Comparison of ENCODE assay signal across 1 cellular context in the genomic region with DNA sequence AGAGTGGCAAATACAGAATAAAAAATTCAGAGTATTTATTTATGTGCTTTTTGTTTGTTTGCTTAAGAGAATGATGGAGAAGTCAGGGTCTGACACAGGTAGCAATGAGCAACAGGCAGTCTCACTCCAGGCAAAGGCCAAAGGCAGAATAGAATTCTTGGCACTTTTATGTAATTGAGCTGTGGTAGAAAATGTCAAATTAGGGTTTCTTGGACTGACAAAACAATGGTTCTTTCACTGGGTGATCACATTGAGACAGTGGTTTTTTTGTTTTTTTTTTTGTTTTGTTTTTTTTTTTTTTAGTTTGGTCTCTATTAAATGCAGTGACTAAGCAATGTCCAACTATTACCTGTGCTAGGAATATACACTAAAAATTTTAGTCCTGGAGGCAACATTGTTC.
TF ChIP-seq lines count a peak whose summit lies in the region.

No MANE protein-coding gene starts in this region.

TF ChIP-seq in WTC11, 78 proteins besides CTCF, POLR2A, EP300 and RAD21 (continued from another document):
- TF ChIP-seq ZNF121 (CRISPR knock-in tag; IDR thresholded peaks at IDR 0.05): no peak
- no peak for TF ChIP-seq JAZF1 (CRISPR knock-in tag; IDR thresholded peaks at IDR 0.05)
- TF ChIP-seq, protein P1, sequence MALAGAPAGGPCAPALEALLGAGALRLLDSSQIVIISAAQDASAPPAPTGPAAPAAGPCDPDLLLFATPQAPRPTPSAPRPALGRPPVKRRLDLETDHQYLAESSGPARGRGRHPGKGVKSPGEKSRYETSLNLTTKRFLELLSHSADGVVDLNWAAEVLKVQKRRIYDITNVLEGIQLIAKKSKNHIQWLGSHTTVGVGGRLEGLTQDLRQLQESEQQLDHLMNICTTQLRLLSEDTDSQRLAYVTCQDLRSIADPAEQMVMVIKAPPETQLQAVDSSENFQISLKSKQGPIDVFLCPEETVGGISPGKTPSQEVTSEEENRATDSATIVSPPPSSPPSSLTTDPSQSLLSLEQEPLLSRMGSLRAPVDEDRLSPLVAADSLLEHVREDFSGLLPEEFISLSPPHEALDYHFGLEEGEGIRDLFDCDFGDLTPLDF (CRISPR knock-in tag; IDR thresholded peaks at IDR 0.05): no peak
- TF ChIP-seq, protein P2, sequence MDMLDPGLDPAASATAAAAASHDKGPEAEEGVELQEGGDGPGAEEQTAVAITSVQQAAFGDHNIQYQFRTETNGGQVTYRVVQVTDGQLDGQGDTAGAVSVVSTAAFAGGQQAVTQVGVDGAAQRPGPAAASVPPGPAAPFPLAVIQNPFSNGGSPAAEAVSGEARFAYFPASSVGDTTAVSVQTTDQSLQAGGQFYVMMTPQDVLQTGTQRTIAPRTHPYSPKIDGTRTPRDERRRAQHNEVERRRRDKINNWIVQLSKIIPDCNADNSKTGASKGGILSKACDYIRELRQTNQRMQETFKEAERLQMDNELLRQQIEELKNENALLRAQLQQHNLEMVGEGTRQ (CRISPR knock-in tag; IDR thresholded peaks at IDR 0.05): no peak
- TF ChIP-seq, protein P3, sequence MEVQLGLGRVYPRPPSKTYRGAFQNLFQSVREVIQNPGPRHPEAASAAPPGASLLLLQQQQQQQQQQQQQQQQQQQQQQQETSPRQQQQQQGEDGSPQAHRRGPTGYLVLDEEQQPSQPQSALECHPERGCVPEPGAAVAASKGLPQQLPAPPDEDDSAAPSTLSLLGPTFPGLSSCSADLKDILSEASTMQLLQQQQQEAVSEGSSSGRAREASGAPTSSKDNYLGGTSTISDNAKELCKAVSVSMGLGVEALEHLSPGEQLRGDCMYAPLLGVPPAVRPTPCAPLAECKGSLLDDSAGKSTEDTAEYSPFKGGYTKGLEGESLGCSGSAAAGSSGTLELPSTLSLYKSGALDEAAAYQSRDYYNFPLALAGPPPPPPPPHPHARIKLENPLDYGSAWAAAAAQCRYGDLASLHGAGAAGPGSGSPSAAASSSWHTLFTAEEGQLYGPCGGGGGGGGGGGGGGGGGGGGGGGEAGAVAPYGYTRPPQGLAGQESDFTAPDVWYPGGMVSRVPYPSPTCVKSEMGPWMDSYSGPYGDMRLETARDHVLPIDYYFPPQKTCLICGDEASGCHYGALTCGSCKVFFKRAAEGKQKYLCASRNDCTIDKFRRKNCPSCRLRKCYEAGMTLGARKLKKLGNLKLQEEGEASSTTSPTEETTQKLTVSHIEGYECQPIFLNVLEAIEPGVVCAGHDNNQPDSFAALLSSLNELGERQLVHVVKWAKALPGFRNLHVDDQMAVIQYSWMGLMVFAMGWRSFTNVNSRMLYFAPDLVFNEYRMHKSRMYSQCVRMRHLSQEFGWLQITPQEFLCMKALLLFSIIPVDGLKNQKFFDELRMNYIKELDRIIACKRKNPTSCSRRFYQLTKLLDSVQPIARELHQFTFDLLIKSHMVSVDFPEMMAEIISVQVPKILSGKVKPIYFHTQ (CRISPR knock-in tag; IDR thresholded peaks at IDR 0.05): no peak
- TF ChIP-seq RELA (CRISPR knock-in tag; IDR thresholded peaks at IDR 0.05; ENCODE audit: borderline replicate concordance): no peak
- no peak for TF ChIP-seq TCF7 (CRISPR knock-in tag; IDR thresholded peaks at IDR 0.05; ENCODE audit: low read depth)
- TF ChIP-seq RORB (CRISPR knock-in tag; IDR thresholded peaks at IDR 0.05): no peak
- no peak for TF ChIP-seq ESRRA (CRISPR knock-in tag; IDR thresholded peaks at IDR 0.05; ENCODE audit: borderline replicate concordance)
- TF ChIP-seq, protein P4, sequence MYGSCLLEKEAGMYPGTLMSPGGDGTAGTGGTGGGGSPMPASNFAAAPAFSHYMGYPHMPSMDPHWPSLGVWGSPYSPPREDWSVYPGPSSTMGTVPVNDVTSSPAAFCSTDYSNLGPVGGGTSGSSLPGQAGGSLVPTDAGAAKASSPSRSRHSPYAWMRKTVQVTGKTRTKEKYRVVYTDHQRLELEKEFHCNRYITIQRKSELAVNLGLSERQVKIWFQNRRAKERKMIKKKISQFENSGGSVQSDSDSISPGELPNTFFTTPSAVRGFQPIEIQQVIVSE (CRISPR knock-in tag; IDR thresholded peaks at IDR 0.05; ENCODE audit: borderline replicate concordance): no peak
